In genomic region chr9:131666779-131667178, GRCh38 we compare ENCODE assay signal across 14 cellular contexts.
DNase-seq lines count a peak whose midpoint lies in the region; ATAC-seq and TF ChIP-seq lines count a peak whose summit lies in the region.
"Had no signal": no experiment of that assay in that cellular context is flagged by ENCODE, and none has a peak within 500 bp of the region (broad histone marks: within the 10 kb centered on the region; RNA-seq: fewer than 3 reads in every experiment).

No MANE protein-coding gene starts in this region.

- H3K4me3 Mint-ChIP-seq in CD4-positive, alpha-beta T cell, result peak overlapping the region; percentile 79
- H3K4me3 Mint-ChIP-seq in IgD-negative memory B cell (peak overlapping the region; percentile 9 to 89 (median 60)), naive B cell (peak overlapping the region in 6 of 8 donors; percentile 12 to 51 (median 39))
- H3K4me3 Mint-ChIP-seq in activated naive CD4-positive, alpha-beta T cell treated with anti-CD3 and anti-CD28 coated beads for 36 hours, result no peak overlapping the region
- H3K4me3 Mint-ChIP-seq: H9, nephron progenitor cell had no signal

- no peaks in the 10 kb centered on the region for H3K9me3 Mint-ChIP-seq in CD4-positive, alpha-beta T cell
- H3K9me3 Mint-ChIP-seq in IgD-negative memory B cell, result no peaks in the 10 kb centered on the region
- H3K9me3 Mint-ChIP-seq in activated naive CD4-positive, alpha-beta T cell treated with anti-CD3 and anti-CD28 coated beads for 36 hours, result no peaks in the 10 kb centered on the region
- H3K9me3 Mint-ChIP-seq in naive B cell, result no peaks in the 10 kb centered on the region

- H3K27me3 ChIP-seq in CD4-positive, alpha-beta T cell (ENCODE audit: control insufficient read depth, insufficient read depth, low read length), result no peaks in the 10 kb centered on the region

- H3K4me1 Mint-ChIP-seq in CD4-positive, alpha-beta T cell (ENCODE audit: low read depth), result peaks cover 98% of the 10 kb centered on the region
- H3K4me1 Mint-ChIP-seq in IgD-negative memory B cell (peaks cover 78 to 82% (median 80%) of the 10 kb centered on the region in 3 donors), naive B cell (peaks cover 75 to 94% (median 85%) of the 10 kb centered on the region in 3 donors)
- H3K4me1 Mint-ChIP-seq in activated naive CD4-positive, alpha-beta T cell treated with anti-CD3 and anti-CD28 coated beads for 36 hours (ENCODE audit: low read depth), result peaks cover 76% of the 10 kb centered on the region

- CTCF ChIA-PET in CD4-positive, alpha-beta T cell (lab: Charles Lee), result interaction anchor here (0.6 to 4.7 kb wide), 6 partner anchors 62 to 75 kb away, joined by 3 to 20 read pairs (median 3); partner anchors contain the start of gene RAPGEF1
- CTCF ChIA-PET in activated naive CD4-positive, alpha-beta T cell treated with anti-CD3 and anti-CD28 coated beads for 36 hours (lab: Charles Lee), result interaction anchor here (0.6 to 2.0 kb wide), 2 partner anchors 9 to 72 kb away, joined by 4 read pairs; no protein-coding TSS in a partner anchor

- H3K27me3 Mint-ChIP-seq in CD4-positive, alpha-beta T cell, result no peaks in the 10 kb centered on the region
- no peaks in the 10 kb centered on the region for H3K27me3 Mint-ChIP-seq in IgD-negative memory B cell
- H3K27me3 Mint-ChIP-seq in activated naive CD4-positive, alpha-beta T cell treated with anti-CD3 and anti-CD28 coated beads for 36 hours (ENCODE audit: low read depth), result no peaks in the 10 kb centered on the region
- H3K27me3 Mint-ChIP-seq in naive B cell, result no peaks in the 10 kb centered on the region

- peak; percentile 15 for ATAC-seq in CD4-positive, alpha-beta T cell (ENCODE audit: poor library complexity)
- no peak for ATAC-seq in naive B cell (ENCODE audit: low read depth in 2 of 2)
- no peak for ATAC-seq in HG03439 (IDR thresholded peaks at IDR 0.05; ENCODE audit: unreplicated experiment)
- ATAC-seq in GM21786 (IDR thresholded peaks at IDR 0.05; ENCODE audit: unreplicated experiment), result no peak
- no peak for ATAC-seq in HG02840 (IDR thresholded peaks at IDR 0.05; ENCODE audit: low FRiP score, unreplicated experiment)

- POLR2A ChIA-PET in CD4-positive, alpha-beta T cell (lab: Charles Lee), result interaction anchor here (0.6 to 4.0 kb wide), 10 partner anchors 10 to 77 kb away, joined by 3 to 58 read pairs (median 3); no protein-coding TSS in a partner anchor

- peak overlapping the region; percentile 46 for H3K27ac ChIP-seq in CD4-positive, alpha-beta T cell (ENCODE audit: low read depth, low read length)
- H3K27ac ChIP-seq: SK-N-MC had no signal

- no peaks in the 10 kb centered on the region for H3K9me3 ChIP-seq in CD4-positive, alpha-beta T cell (ENCODE audit: control insufficient read depth, low read length)

- no peak for TF ChIP-seq CTCF in CD4-positive, alpha-beta T cell (IDR thresholded peaks at IDR 0.05)

- H3K27ac Mint-ChIP-seq in CD4-positive, alpha-beta T cell, result peak overlapping the region; percentile 96
- H3K27ac Mint-ChIP-seq in IgD-negative memory B cell, result peak overlapping the region; percentile 92 to 100 (median 96)
- H3K27ac Mint-ChIP-seq in activated naive CD4-positive, alpha-beta T cell treated with anti-CD3 and anti-CD28 coated beads for 36 hours, result peak overlapping the region; percentile 90
- peak overlapping the region in 5 of 6 donors; percentile 60 to 98 (median 85) for H3K27ac Mint-ChIP-seq in naive B cell
- H3K27ac Mint-ChIP-seq: H9, nephron progenitor cell had no signal

- DNase-seq in CD4-positive, alpha-beta T cell, result peak in 6 of 10 experiments; percentile 22 to 42 (median 33)
- peak; percentile 47 for DNase-seq in activated naive CD4-positive, alpha-beta T cell treated with anti-CD3 and anti-CD28 coated beads for 36 hours
- DNase-seq in naive B cell, result no peak
- DNase-seq in NCI-H1417 (lab: John Stamatoyannopoulos, UW), result no peak
- DNase-seq: H9; head of caudate nucleus; NCI-H2171; nephron progenitor cell; stimulated activated CD4-positive, alpha-beta T cell treated with anti-CD3 and anti-CD28 coated beads, Interleukin-2, amount 100 ng/mL, for 48 hours had no signal

- peaks cover 4% of the 10 kb centered on the region for H3K36me3 Mint-ChIP-seq in CD4-positive, alpha-beta T cell (ENCODE audit: low read depth)
- peaks cover 12% of the 10 kb centered on the region for H3K36me3 Mint-ChIP-seq in IgD-negative memory B cell
- H3K36me3 Mint-ChIP-seq in activated naive CD4-positive, alpha-beta T cell treated with anti-CD3 and anti-CD28 coated beads for 36 hours (ENCODE audit: low read depth), result peaks cover 2% of the 10 kb centered on the region
- peaks cover 4 to 5% of the 10 kb centered on the region in 2 donors for H3K36me3 Mint-ChIP-seq in naive B cell

- intact Hi-C loops in CD4-positive, alpha-beta T cell (cut with DNase I, micrococcal nuclease), result no loop called here
- intact Hi-C loops in activated naive CD4-positive, alpha-beta T cell treated with anti-CD3 and anti-CD28 coated beads for 36 hours (cut with micrococcal nuclease), result loop anchor here (5.0 kb wide), 5 partner anchors 164 to 686 kb away; partner anchors contain the start of genes POMT1 and SETX

Comparison
In these comparisons a context has a peak if more than half of its experiments do, and no peak if none do; other contexts are left out.
1. DNase-seq: peak in CD4-positive, alpha-beta T cell (6 of 10) and activated naive CD4-positive, alpha-beta T cell treated with anti-CD3 and anti-CD28 coated beads for 36 hours (single experiment); none in naive B cell (single experiment) and NCI-H1417 (0 of 3).
2. Peak in every context shown above with its lines, with median percentiles within 50 percentile points of each other: H3K27ac Mint-ChIP-seq.